8 cellular contexts compared by ENCODE assay signal in the genomic region with DNA sequence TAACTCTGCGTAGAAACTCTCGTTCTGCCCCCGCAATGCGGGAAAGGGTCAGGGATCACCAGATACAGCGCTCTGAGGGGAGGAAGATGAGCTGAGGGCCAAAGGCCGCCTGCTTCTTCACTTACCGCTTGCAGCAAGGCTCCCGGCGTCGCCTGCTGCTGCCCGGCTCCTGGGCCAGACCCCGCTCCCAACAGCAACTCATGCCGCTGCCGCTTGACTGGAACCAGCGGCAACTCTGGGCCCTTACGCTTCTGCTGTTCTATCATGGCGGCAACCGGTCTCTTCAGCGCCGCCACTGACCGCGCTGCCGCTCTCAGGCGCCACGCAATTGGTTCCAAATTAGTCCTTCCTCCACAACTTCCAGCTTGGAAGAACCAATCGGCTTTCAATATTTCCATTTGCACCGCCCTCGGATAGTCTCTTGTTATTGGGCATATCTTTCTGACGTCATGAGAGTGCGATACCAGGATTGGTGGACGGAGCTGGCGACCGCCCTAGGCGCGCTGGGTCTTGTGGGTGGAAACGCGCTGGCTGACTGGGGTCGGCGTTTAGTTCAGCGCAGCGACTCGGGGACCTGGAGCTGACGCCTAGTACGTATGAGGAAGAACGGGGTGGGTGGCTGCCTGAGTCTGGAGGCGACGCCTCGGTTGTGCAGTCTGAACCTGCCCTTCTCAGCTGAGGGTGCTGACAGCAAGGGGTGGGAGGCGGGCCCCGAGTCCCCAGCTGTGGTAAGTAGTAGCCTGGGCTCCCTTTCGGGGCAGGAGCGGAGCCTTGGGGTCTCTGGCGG. TPM values are rescaled to one million over a fixed set of nuclear protein-coding genes. Genes with fewer than 3 reads are reported as not detected.
DNase-seq lines count a peak whose midpoint lies in the region; ATAC-seq and TF ChIP-seq lines count a peak whose summit lies in the region.

A gene (minus strand): TSS at position 303 of the 787 bp plus-strand sequence. CDS start 37 bp downstream, at position 266.
A gene with protein sequence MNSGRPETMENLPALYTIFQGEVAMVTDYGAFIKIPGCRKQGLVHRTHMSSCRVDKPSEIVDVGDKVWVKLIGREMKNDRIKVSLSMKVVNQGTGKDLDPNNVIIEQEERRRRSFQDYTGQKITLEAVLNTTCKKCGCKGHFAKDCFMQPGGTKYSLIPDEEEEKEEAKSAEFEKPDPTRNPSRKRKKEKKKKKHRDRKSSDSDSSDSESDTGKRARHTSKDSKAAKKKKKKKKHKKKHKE (plus strand): TSS at position 547 of the 787 bp plus-strand sequence. CDS start 13,067 bp downstream, outside the sequence.

- TF ChIP-seq POLR2A in vagina (IDR thresholded peaks at IDR 0.05) = peak in 1 of 2 donors; percentile 59

- DNase-seq in GM13977 (ENCODE audit: low spot score) (peak; percentile 95), NCI-H1694 (lab: John Stamatoyannopoulos, UW) (peak; percentile 99), T-helper 17 cell (peak; percentile 84 to 92 (median 85)), anterior cingulate cortex (lab: John Stamatoyannopoulos, UW) (peak; percentile 52 to 99 (median 94)), right atrium auricular region (ENCODE audit: low spot score) (peak; percentile 99), pulmonary artery endothelial cell (ENCODE audit: low read depth, low spot score) (peak; percentile 98), vagina (ENCODE audit: extremely low spot score in 2 of 2) (peak; percentile 97 to 99)

- H3K9me3 ChIP-seq in T-helper 17 cell (ENCODE audit: control insufficient read depth, low read length, poor library complexity, severe bottlenecking) = no peaks in the 10 kb centered on the region
- no peaks in the 10 kb centered on the region for H3K9me3 ChIP-seq in right atrium auricular region
- no peaks in the 10 kb centered on the region for H3K9me3 ChIP-seq in vagina

- intact Hi-C loops in vagina (cut with DNase I) = no loop called here

- TF ChIP-seq CTCF in GM13977 (IDR thresholded peaks at IDR 0.05; ENCODE audit: extremely low read depth, insufficient read depth, missing control alignments) (no peak), right atrium auricular region (IDR thresholded peaks at IDR 0.05) (peak in 1 of 2 donors; percentile 30), vagina (IDR thresholded peaks at IDR 0.05) (peak in 1 of 3 experiments; percentile 12)

- no peaks in the 10 kb centered on the region for H3K36me3 Mint-ChIP-seq in T-helper 17 cell (ENCODE audit: low read depth)

- H3K27ac Mint-ChIP-seq in T-helper 17 cell = no peak within 1 kb of the TSS

- peaks cover 19% of the 10 kb centered on the region for H3K36me3 ChIP-seq in right atrium auricular region
- peaks cover 0 to 16% of the 10 kb centered on the region in 2 donors for H3K36me3 ChIP-seq in vagina

- H3K4me1 Mint-ChIP-seq in T-helper 17 cell = peaks cover 25% of the 10 kb centered on the region

- peak; percentile 95 for ATAC-seq in HG02884 (IDR thresholded peaks at IDR 0.05; ENCODE audit: unreplicated experiment)
- ATAC-seq in T-helper 17 cell = peak; percentile 96

- peaks cover 0 to 26% of the 10 kb centered on the region in 2 donors for H3K4me1 ChIP-seq in right atrium auricular region
- peaks cover 27% of the 10 kb centered on the region for H3K4me1 ChIP-seq in vagina

- H3K27me3 Mint-ChIP-seq in T-helper 17 cell = no peaks in the 10 kb centered on the region

- in situ Hi-C loops in GM13977 (cut with MboI; ENCODE audit: low pct_unique_long_range_greater_than_20kb, low sequenced_read_pairs, unreplicated experiment) = no loop called here

- H3K4me3 ChIP-seq in right atrium auricular region (peak within 1 kb of the TSS; percentile 91 to 97), vagina (peak within 1 kb of the TSS; percentile 75 to 77)

- H3K27ac ChIP-seq in right atrium auricular region (peak within 1 kb of the TSS; percentile 86 to 91), vagina (peak within 1 kb of the TSS; percentile 85)

- no peaks in the 10 kb centered on the region for H3K27me3 ChIP-seq in right atrium auricular region
- no peaks in the 10 kb centered on the region for H3K27me3 ChIP-seq in vagina

- no peak within 1 kb of the TSS for H3K4me3 Mint-ChIP-seq in T-helper 17 cell

RNA-seq across cellular contexts. Expression of the first gene that starts in this region (rescaled TPM):
- total RNA-seq in T-helper 17 cell = 10 to 100 TPM; 48.0 to 55.8 TPM
- total RNA-seq in right atrium auricular region = 10 to 100 TPM; 20.6 to 20.7 TPM
- total RNA-seq in pulmonary artery endothelial cell = 210 and 251 TPM in 2 replicates
- 38.1 TPM for total RNA-seq in vagina

RNA-seq across cellular contexts. Expression of the second gene that starts in this region (rescaled TPM):
- total RNA-seq in T-helper 17 cell (10 to 100 TPM; 14.0 to 17.4 TPM), right atrium auricular region (10 to 100 TPM; 12.7 to 13.3 TPM), pulmonary artery endothelial cell (51.4 and 52.6 TPM in 2 replicates), vagina (17.4 TPM)

Comparison
In these comparisons a context has a peak if more than half of its experiments do, and no peak if none do; other contexts are left out.
1. Peak in every context shown above with its lines: DNase-seq, ATAC-seq, H3K4me3 ChIP-seq and H3K27ac ChIP-seq.